8 cellular contexts compared by ENCODE assay signal in the genomic region with DNA sequence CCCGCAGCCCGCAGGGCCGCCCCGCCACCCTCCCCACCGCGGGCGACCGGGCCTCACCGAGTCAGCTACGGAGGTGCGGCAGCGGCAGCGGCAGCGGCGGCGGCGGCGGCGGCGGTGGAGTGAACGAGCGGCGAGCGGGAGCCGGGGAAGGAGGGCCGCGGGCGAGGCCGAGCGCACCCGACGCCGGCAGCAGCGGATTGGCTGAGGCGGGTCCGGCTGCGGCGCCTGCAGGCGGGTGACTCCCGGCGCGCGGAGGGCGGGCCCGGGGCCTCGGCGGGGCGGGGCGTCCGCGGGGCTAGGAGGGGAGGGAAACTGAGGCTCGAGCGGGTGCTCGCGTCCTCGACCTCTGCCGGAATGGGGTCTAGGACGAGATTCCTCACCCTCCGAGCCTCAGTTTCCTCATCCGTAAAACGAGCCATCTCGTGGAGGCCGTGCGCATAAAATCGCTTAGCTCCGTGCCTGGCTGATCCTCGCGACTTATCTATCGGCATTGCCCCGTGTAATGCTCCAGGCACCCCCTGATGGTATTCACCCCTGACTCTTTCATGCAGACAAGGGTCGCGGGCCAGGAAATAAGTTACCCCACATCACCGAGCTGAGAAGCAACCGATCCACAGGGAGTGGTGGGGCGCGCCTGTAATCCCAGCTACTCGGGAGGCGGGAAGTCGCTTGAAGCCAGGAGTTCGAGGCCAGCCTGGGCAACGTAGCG. TPM values are rescaled to one million over a fixed set of nuclear protein-coding genes. Genes with fewer than 3 reads are reported as not detected.
A peak's percentile ranks its signal among the peaks of the same experiment; 100 is the strongest.
DNase-seq lines count a peak whose midpoint lies in the region; ATAC-seq, FAIRE-seq and TF ChIP-seq lines count a peak whose summit lies in the region.

A gene (minus strand): TSS at position 199 of the 709 bp plus-strand sequence. CDS start 26,442 bp downstream, outside the sequence.

- no peaks in the 10 kb centered on the region for H3K36me3 ChIP-seq in astrocyte (ENCODE audit: insufficient read depth, low read length)

- 5% methylated on average over 82 of the region's 82 CpGs for WGBS in right cardiac atrium

- peak within 1 kb of the TSS; percentile 28 for H3K4me3 Mint-ChIP-seq in astrocyte (ENCODE audit: unreplicated experiment)

- H3K9ac ChIP-seq in astrocyte (ENCODE audit: low read length): peak within 1 kb of the TSS; percentile 57

- H4K20me1 ChIP-seq in astrocyte (ENCODE audit: insufficient read depth, low read length): peaks cover 6% of the 10 kb centered on the region

- peaks cover 29% of the 10 kb centered on the region for H3K27me3 ChIP-seq in astrocyte (ENCODE audit: insufficient read depth, low read length)
- H3K27me3 ChIP-seq in right cardiac atrium (ENCODE audit: control insufficient read depth, insufficient read depth): no peaks in the 10 kb centered on the region

- peak within 1 kb of the TSS; percentile 79 for H2AFZ ChIP-seq in astrocyte (ENCODE audit: low read depth, low read length)

- no peaks in the 10 kb centered on the region for H3K9me3 Mint-ChIP-seq in astrocyte (ENCODE audit: unreplicated experiment)

- intact Hi-C loops in T-helper 2 cell treated with Interferon-gamma antibody and Interleukin-4, amounts not matched to agents 100 ng/mL and 5 ng/mL, for 36 hours (cut with micrococcal nuclease): no loop called here
- intact Hi-C loops in right cardiac atrium (cut with DNase I): no loop called here

- H3K79me2 ChIP-seq in astrocyte (ENCODE audit: insufficient read depth, low read length): peaks cover 3% of the 10 kb centered on the region

- H3K9me3 ChIP-seq in astrocyte (ENCODE audit: insufficient read depth, low read depth, low read length) (no peaks in the 10 kb centered on the region), right cardiac atrium (ENCODE audit: control insufficient read depth, low read length) (no peaks in the 10 kb centered on the region)

- H3K4me1 ChIP-seq in astrocyte (ENCODE audit: insufficient read depth, low read length) (peaks cover 35% of the 10 kb centered on the region), right cardiac atrium (ENCODE audit: control insufficient read depth, insufficient read depth, low read length) (peaks cover 12% of the 10 kb centered on the region)

- H3K4me3 ChIP-seq in astrocyte (ENCODE audit: insufficient read depth, low read depth, low read length) (peak within 1 kb of the TSS; percentile 53), right cardiac atrium (ENCODE audit: low read length) (peak within 1 kb of the TSS; percentile 88)

- no peak within 1 kb of the TSS for H3K27ac ChIP-seq in astrocyte (ENCODE audit: low read depth, low read length)
- H3K27ac ChIP-seq in right cardiac atrium (ENCODE audit: low read length): peak within 1 kb of the TSS; percentile 89

- no peak for FAIRE-seq in astrocyte (lab: Jason Lieb, UNC)

- ATAC-seq in right cardiac atrium (peak; percentile 55 to 59), HG03095 (IDR thresholded peaks at IDR 0.05; ENCODE audit: unreplicated experiment) (no peak)

- H3K27me3 Mint-ChIP-seq in astrocyte (ENCODE audit: low read depth, unreplicated experiment): peaks cover 50% of the 10 kb centered on the region

- no peak for TF ChIP-seq CTCF in astrocyte (IDR thresholded peaks at IDR 0.05; ENCODE audit: insufficient read depth, low read depth, low read length)

- DNase-seq in SIG-M5 treated with dmso at 0.1 percent for 504 hours (lab: John Stamatoyannopoulos, UW; ENCODE audit: unreplicated experiment): peak; percentile 70
- DNase-seq in SIG-M5 (lab: John Stamatoyannopoulos, UW): no peak
- peak; percentile 74 for DNase-seq in M059J (ENCODE audit: low read depth)
- DNase-seq in astrocyte (ENCODE audit: low read depth): peak; percentile 50
- DNase-seq in right cardiac atrium: peak; percentile 83 to 93 (median 93)
- no peak for DNase-seq in renal cortical epithelial cell (ENCODE audit: low read depth)

- H3K4me2 ChIP-seq in astrocyte (ENCODE audit: low read length): peak within 1 kb of the TSS; percentile 84

- no peak within 1 kb of the TSS for H3K27ac Mint-ChIP-seq in astrocyte (ENCODE audit: unreplicated experiment)

- H3K4me1 Mint-ChIP-seq in astrocyte (ENCODE audit: low read depth, unreplicated experiment): peaks cover 7% of the 10 kb centered on the region

- H3K36me3 Mint-ChIP-seq in astrocyte (ENCODE audit: low read depth, unreplicated experiment): no peaks in the 10 kb centered on the region

RNA-seq across cellular contexts. Expression of the gene that starts here (rescaled TPM):
- 15.0 and 24.1 TPM in 2 replicates for total RNA-seq in M059J (2014; rRNA removed; shearing (Covaris generic))
- total RNA-seq in T-helper 2 cell treated with Interferon-gamma antibody and Interleukin-4, amounts not matched to agents 100 ng/mL and 5 ng/mL, for 36 hours: 56.1 and 57.4 TPM in 2 replicates
- total RNA-seq in astrocyte (2.3 and 2.8 TPM in 2 replicates), right cardiac atrium (10 to 100 TPM; 33.2 to 63.5 (median 47.3) TPM), renal cortical epithelial cell (7.5 and 18.9 TPM in 2 replicates)
- 22.4 TPM for polyA plus RNA-seq in right cardiac atrium

Comparison
In these comparisons a context has a peak if more than half of its experiments do, and no peak if none do; other contexts are left out.
1. DNase-seq: peak in SIG-M5 treated with dmso at 0.1 percent for 504 hours (single experiment), M059J (single experiment), astrocyte (single experiment) and right cardiac atrium (3 of 3); none in SIG-M5 (single experiment) and renal cortical epithelial cell (single experiment).